18 cellular contexts compared by ENCODE assay signal in genomic region chr17:6126768-6127167, GRCh38. TPM values are rescaled to one million over a fixed set of nuclear protein-coding genes. Genes with fewer than 3 reads are reported as not detected.
A peak's percentile ranks its signal among the peaks of the same experiment; 100 is the strongest.
DNase-seq lines count a peak whose midpoint lies in the region; ATAC-seq and TF ChIP-seq lines count a peak whose summit lies in the region.
"Had no signal": no experiment of that assay in that cellular context is flagged by ENCODE, and none has a peak within 500 bp of the region (broad histone marks: within the 10 kb centered on the region; RNA-seq: fewer than 3 reads in every experiment).

No MANE protein-coding gene starts in this region.

- no peak overlapping the region for H3K9ac ChIP-seq in endodermal cell (ENCODE audit: extremely low read depth, low read length, poor library complexity, severe bottlenecking)
- H3K9ac ChIP-seq: BLaER1, GM23248 had no signal

- no peaks in the 10 kb centered on the region for H3K4me1 Mint-ChIP-seq in activated T-helper 17 cell treated with anti-CD3 and anti-CD28 coated beads, Interleukin-2, amount 50 U/mL, for 72 hours
- no peaks in the 10 kb centered on the region for H3K4me1 Mint-ChIP-seq in endodermal cell
- H3K4me1 Mint-ChIP-seq: CD14-positive monocyte; CD4-positive, alpha-beta memory T cell; IgD-negative memory B cell had no signal

- peaks cover 5% of the 10 kb centered on the region for H3K9me3 ChIP-seq in endodermal cell (ENCODE audit: control insufficient read depth, low read length)
- H3K9me3 ChIP-seq: HAP-1 had no signal

- H3K27me3 ChIP-seq in endodermal cell (ENCODE audit: control insufficient read depth, insufficient read depth, low read length, poor library complexity, severe bottlenecking): peaks cover 8% of the 10 kb centered on the region
- H3K27me3 ChIP-seq: BLaER1 had no signal

- ATAC-seq in activated T-helper 17 cell treated with anti-CD3 and anti-CD28 coated beads, Interleukin-2, amount 50 U/mL, for 72 hours (replicated peaks): peak; percentile 34
- ATAC-seq in GM19463 (IDR thresholded peaks at IDR 0.05; ENCODE audit: unreplicated experiment): no peak
- no peak for ATAC-seq in GM21447 (IDR thresholded peaks at IDR 0.05; ENCODE audit: unreplicated experiment)
- ATAC-seq: HepG2 had no signal

- 94 to 100% methylated on average over 1 of the region's 1 CpG for WGBS in endodermal cell (ENCODE audit: insufficient coverage in 1 of 2, insufficient read length in 1 of 2), 2 experiments

- no peak overlapping the region for H3K27ac Mint-ChIP-seq in activated T-helper 17 cell treated with anti-CD3 and anti-CD28 coated beads, Interleukin-2, amount 50 U/mL, for 72 hours
- H3K27ac Mint-ChIP-seq in endodermal cell: no peak overlapping the region
- H3K27ac Mint-ChIP-seq: CD14-positive monocyte; CD4-positive, alpha-beta memory T cell; IgD-negative memory B cell had no signal

- H3K27ac ChIP-seq in endodermal cell (ENCODE audit: low read depth, low read length): no peak overlapping the region
- H3K27ac ChIP-seq: BLaER1, GM23248 had no signal

- no peak overlapping the region for H3K4me3 ChIP-seq in endodermal cell (ENCODE audit: low read length)
- H3K4me3 ChIP-seq: BLaER1, GM23248, HAP-1 had no signal

- no peaks in the 10 kb centered on the region for H3K36me3 ChIP-seq in endodermal cell (ENCODE audit: control insufficient read depth, insufficient read depth, low read length)
- H3K36me3 ChIP-seq: BLaER1, HAP-1 had no signal

- no peak for TF ChIP-seq CTCF in endodermal cell (conservative IDR thresholded peaks at IDR 0.05)

- H3K9me3 Mint-ChIP-seq in activated T-helper 17 cell treated with anti-CD3 and anti-CD28 coated beads, Interleukin-2, amount 50 U/mL, for 72 hours: peaks cover 6% of the 10 kb centered on the region
- peaks cover 18% of the 10 kb centered on the region for H3K9me3 Mint-ChIP-seq in endodermal cell

- peaks cover 12% of the 10 kb centered on the region for H3K27me3 Mint-ChIP-seq in activated T-helper 17 cell treated with anti-CD3 and anti-CD28 coated beads, Interleukin-2, amount 50 U/mL, for 72 hours
- peaks cover 85% of the 10 kb centered on the region for H3K27me3 Mint-ChIP-seq in endodermal cell (ENCODE audit: insufficient read depth)

- H3K4me1 ChIP-seq in endodermal cell (ENCODE audit: control insufficient read depth, insufficient read depth, low read length): no peaks in the 10 kb centered on the region
- H3K4me1 ChIP-seq: BLaER1, HAP-1 had no signal

- peak; percentile 9 for DNase-seq in activated CD8-positive, alpha-beta memory T cell treated with anti-CD3 and anti-CD28 coated beads for 24 hours
- no peak for DNase-seq in activated CD8-positive, alpha-beta memory T cell treated with anti-CD3 and anti-CD28 coated beads, Interleukin-2, amount 50 U/mL, for 48 hours
- DNase-seq in endodermal cell: peak; percentile 1
- no peak for DNase-seq in stimulated activated CD4-positive, alpha-beta T cell treated with anti-CD3 and anti-CD28 coated beads, Interleukin-4, amount 100 ng/mL, for 1 hour
- DNase-seq: 8988T; CD4-positive, alpha-beta memory T cell; DMS153; DMS79; GF-D8; GM23248 had no signal

- H3K36me3 Mint-ChIP-seq in activated T-helper 17 cell treated with anti-CD3 and anti-CD28 coated beads, Interleukin-2, amount 50 U/mL, for 72 hours (ENCODE audit: low read depth): no peaks in the 10 kb centered on the region
- H3K36me3 Mint-ChIP-seq in endodermal cell (ENCODE audit: low read depth): no peaks in the 10 kb centered on the region
- H3K36me3 Mint-ChIP-seq: CD14-positive monocyte; CD4-positive, alpha-beta memory T cell; IgD-negative memory B cell had no signal

- no peak overlapping the region for H3K4me3 Mint-ChIP-seq in activated T-helper 17 cell treated with anti-CD3 and anti-CD28 coated beads, Interleukin-2, amount 50 U/mL, for 72 hours
- H3K4me3 Mint-ChIP-seq in endodermal cell: no peak overlapping the region
- H3K4me3 Mint-ChIP-seq: CD14-positive monocyte; CD4-positive, alpha-beta memory T cell had no signal

RNA-seq across cellular contexts. Expression of gene WSCD1, which starts 56.6 kb away (rescaled TPM):
- not detected for total RNA-seq in activated T-helper 17 cell treated with anti-CD3 and anti-CD28 coated beads, Interleukin-2, amount 50 U/mL, for 72 hours
- total RNA-seq in endodermal cell: 1 to 10 TPM; 6.5 to 7.7 TPM
- polyA plus RNA-seq in endodermal cell (2013, experiment 1 of 2): 49.2 TPM
- polyA plus RNA-seq in endodermal cell (2013, experiment 2 of 2): 43.8 TPM
- polyA plus RNA-seq: CD14-positive monocyte; CD4-positive, alpha-beta memory T cell; GM23248; IgD-negative memory B cell had no signal

Comparison
In these comparisons a context has a peak if more than half of its experiments do, and no peak if none do; other contexts are left out.
1. DNase-seq: peak in activated CD8-positive, alpha-beta memory T cell treated with anti-CD3 and anti-CD28 coated beads for 24 hours (single experiment) and endodermal cell (single experiment); none in activated CD8-positive, alpha-beta memory T cell treated with anti-CD3 and anti-CD28 coated beads, Interleukin-2, amount 50 U/mL, for 48 hours (single experiment) and stimulated activated CD4-positive, alpha-beta T cell treated with anti-CD3 and anti-CD28 coated beads, Interleukin-4, amount 100 ng/mL, for 1 hour (single experiment).
2. RNA of gene WSCD1, which starts 56.6 kb away (total RNA-seq): 6.5 to 7.7 TPM in endodermal cell; not detected in activated T-helper 17 cell treated with anti-CD3 and anti-CD28 coated beads, Interleukin-2, amount 50 U/mL, for 72 hours; every median in the first group is over 4 times any median in the second.